ENCODE assay signal across 1 cellular context in the genomic region with DNA sequence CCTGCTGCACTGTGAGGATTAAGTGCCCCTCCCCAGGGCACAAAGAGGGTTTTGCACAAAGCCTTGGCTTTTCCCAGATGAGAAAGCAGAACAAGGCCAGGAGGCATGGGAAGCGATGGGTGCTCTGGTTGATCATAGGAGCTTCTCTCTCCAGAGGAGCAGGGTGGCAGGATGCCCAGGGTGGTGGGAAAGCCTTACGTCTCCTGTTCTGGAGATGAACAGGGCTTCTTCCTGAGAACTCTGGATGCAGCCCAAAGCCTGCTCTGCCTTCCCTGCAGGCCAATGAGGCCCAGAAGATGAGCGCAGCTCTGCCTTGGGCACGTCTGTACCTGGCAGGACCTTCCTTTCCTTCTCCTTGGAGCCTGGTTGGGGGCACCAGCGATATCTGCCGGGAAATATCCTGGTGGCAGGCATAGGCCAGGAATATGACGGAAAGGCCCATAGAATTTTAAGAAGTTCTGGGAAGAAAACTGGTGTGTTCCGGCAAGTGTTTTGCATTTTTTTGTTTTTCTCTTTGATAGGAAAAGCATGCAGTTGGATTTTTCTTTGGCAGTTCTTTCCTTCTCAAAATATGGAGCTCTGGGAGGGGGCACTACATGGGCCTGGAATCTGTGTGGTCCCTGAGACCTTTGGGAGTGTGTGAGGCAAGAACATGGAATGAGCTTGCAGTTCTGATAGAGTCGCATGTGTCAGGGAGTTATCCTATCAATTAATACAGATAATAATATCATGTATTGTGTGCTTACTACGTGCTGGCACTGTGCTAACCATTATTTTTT.
TF ChIP-seq lines count a peak whose summit lies in the region.

No MANE protein-coding gene starts in this region.

TF ChIP-seq in IMR-90, 13 proteins besides CTCF, POLR2A, EP300 and RAD21:
- no peak for TF ChIP-seq RFX5 (IDR thresholded peaks at IDR 0.05; ENCODE audit: low read depth, low read length)
- TF ChIP-seq MAFK (IDR thresholded peaks at IDR 0.05; ENCODE audit: low read depth, low read length), result no peak
- TF ChIP-seq MAZ (IDR thresholded peaks at IDR 0.05; ENCODE audit: borderline replicate concordance, low read depth, low read length), result no peak
- no peak for TF ChIP-seq MXI1 (IDR thresholded peaks at IDR 0.05; ENCODE audit: borderline replicate concordance, low read depth, low read length)
